ENCODE assay signal across 4 cellular contexts in the genomic region with DNA sequence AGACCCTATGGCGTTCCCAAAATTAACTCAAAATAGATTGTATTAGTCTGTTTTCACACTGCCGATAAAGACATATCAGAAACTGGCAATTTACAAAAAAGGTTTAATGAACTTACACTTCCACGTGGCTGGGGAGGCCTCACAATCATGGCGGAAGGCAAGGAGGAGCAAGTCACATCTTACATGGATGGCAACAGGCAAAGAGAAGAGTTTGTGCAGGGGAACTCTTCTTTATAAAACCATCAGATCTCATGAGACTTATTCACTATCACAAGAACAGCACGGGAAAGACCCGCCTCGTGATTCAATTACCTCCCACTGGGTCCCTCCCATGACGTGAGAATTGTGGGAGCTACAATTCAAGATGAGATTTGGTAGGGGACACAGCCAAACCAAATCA. TPM values are rescaled to one million over a fixed set of nuclear protein-coding genes. Genes with fewer than 3 reads are reported as not detected.
DNase-seq lines count a peak whose midpoint lies in the region; ATAC-seq, FAIRE-seq and TF ChIP-seq lines count a peak whose summit lies in the region.
"Not testable (repeated sequence)": the region's sequence is repeated elsewhere in the genome, so short reads cannot be mapped to it uniquely, and the experiment has no call there.

No MANE protein-coding gene starts in this region.

- ATAC-seq in K562, HepG2: not testable (repeated sequence)

- H3K36me3 Mint-ChIP-seq in endothelial cell (ENCODE audit: low read depth, unreplicated experiment), result peaks cover 74% of the 10 kb centered on the region

- H2AFZ ChIP-seq in K562 (ENCODE audit: low read depth, low read length); HepG2 (ENCODE audit: low read length): not testable (repeated sequence)

- CTCF ChIA-PET in HEK293 (lab: Yijun Ruan, JAX); K562 (lab: Yijun Ruan, JAX; ENCODE audit: low intra/inter-chr PET ratio); HepG2 (lab: Yijun Ruan, JAX; ENCODE audit: low intra/inter-chr PET ratio, low total read pairs): not testable (repeated sequence)

- H3K9me3 ChIP-seq in HEK293 (ENCODE audit: control insufficient read depth, insufficient read depth, low read depth, low read length), result not testable (repeated sequence)
- peaks cover 10% of the 10 kb centered on the region for H3K9me3 ChIP-seq in K562 (replicated peaks; ENCODE audit: control insufficient read depth, insufficient read depth, low read depth, low read length)
- H3K9me3 ChIP-seq in HepG2 (ENCODE audit: low read length), result peaks cover 35% of the 10 kb centered on the region; the same call in 1 of the 2 replicates

- not testable (repeated sequence) for H3K4me2 ChIP-seq in K562 (ENCODE audit: insufficient read depth, low read length); HepG2 (ENCODE audit: low read depth, low read length)

- FAIRE-seq in K562 (lab: Jason Lieb, UNC); HepG2 (lab: Jason Lieb, UNC): not testable (repeated sequence)

- not testable (repeated sequence) for TF ChIP-seq EP300 in K562 (IDR thresholded peaks at IDR 0.05; ENCODE audit: low read length); HepG2 (IDR thresholded peaks at IDR 0.05; ENCODE audit: low read depth in 2 of 2, low read length in 2 of 2); HepG2 (CRISPR knock-in tag; IDR thresholded peaks at IDR 0.05; ENCODE audit: borderline replicate concordance)

- H3K79me2 ChIP-seq in K562 (ENCODE audit: control insufficient read depth, insufficient read depth, low read length) (peaks cover 58% of the 10 kb centered on the region), HepG2 (ENCODE audit: insufficient read depth, low read length) (peaks cover 29% of the 10 kb centered on the region)

- peak overlapping the region; percentile 85 for H3K4me3 Mint-ChIP-seq in endothelial cell (ENCODE audit: unreplicated experiment)

- H3K4me3 ChIP-seq in HEK293 (ENCODE audit: low read depth, low read length); K562; HepG2 (replicated peaks in 1 of 3; ENCODE audit: insufficient read depth in 1 of 3, low read depth in 2 of 3, low read length in 3 of 3): not testable (repeated sequence)

- not testable (repeated sequence) for H3K27ac ChIP-seq in HEK293 (ENCODE audit: extremely low read depth, low read depth, low read length); K562 (ENCODE audit: extremely low read depth, low read depth, low read length); HepG2 (ENCODE audit: extremely low read length, insufficient read depth, low read length)

- H3K4me1 Mint-ChIP-seq in endothelial cell (ENCODE audit: unreplicated experiment), result not testable (repeated sequence)

- POLR2A ChIA-PET in HEK293 (lab: Yijun Ruan, JAX); HepG2 (lab: Yijun Ruan, JAX): not testable (repeated sequence)
- POLR2A ChIA-PET in K562 (lab: Yijun Ruan, JAX), result interaction anchor here (0.6 to 0.9 kb wide), 3 partner anchors 16 to 89 kb away, joined by 3 to 4 read pairs (median 3); no protein-coding TSS in a partner anchor

- not testable (repeated sequence) for TF ChIP-seq RAD21 in K562 (CRISPR knock-in tag; conservative IDR thresholded peaks at IDR 0.05 in 1 of 2, IDR thresholded peaks at IDR 0.05 in 1 of 2); HepG2 (CRISPR knock-in tag; IDR thresholded peaks at IDR 0.05)

- WGBS in K562 (ENCODE audit: insufficient coverage, low coverage, missing lambda C conversion rate), result 94% methylated on average over 8 of the region's 8 CpGs
- WGBS in HepG2 (ENCODE audit: low lambda C conversion rate), result 95% methylated on average over 8 of the region's 8 CpGs

- in situ Hi-C loops in K562 (cut with MboI); HepG2 (cut with HindIII; ENCODE audit: extremely low pct_ligation_motif_present, low pct_unique_long_range_greater_than_20kb): not testable (repeated sequence)

- not testable (repeated sequence) for H3K27me3 ChIP-seq in K562 (ENCODE audit: control insufficient read depth in 2 of 2, insufficient read depth in 2 of 2, low read length in 2 of 2); HepG2 (ENCODE audit: control insufficient read depth in 1 of 2, insufficient read depth in 2 of 2, low read length in 2 of 2)

- H3K9ac ChIP-seq in K562 (ENCODE audit: insufficient read depth in 1 of 2, low read depth in 2 of 2, low read length in 2 of 2); HepG2 (ENCODE audit: insufficient read depth, low read depth, low read length): not testable (repeated sequence)

- not testable (repeated sequence) for TF ChIP-seq POLR2A in K562 (conservative IDR thresholded peaks at IDR 0.05); HepG2 (IDR thresholded peaks at IDR 0.05; ENCODE audit: insufficient read depth in 1 of 2, low read depth in 2 of 2, low read length in 2 of 2)

- H3K4me1 ChIP-seq in HEK293 (ENCODE audit: control insufficient read depth, insufficient read depth, low read length); K562 (replicated peaks in 1 of 2; ENCODE audit: control insufficient read depth in 2 of 2, insufficient read depth in 2 of 2, low read length in 2 of 2); HepG2 (ENCODE audit: insufficient read depth, low read length): not testable (repeated sequence)

- not testable (repeated sequence) for H3K27me3 Mint-ChIP-seq in endothelial cell (ENCODE audit: unreplicated experiment)

- not testable (repeated sequence) for DNase-seq in K562 (ENCODE audit: extremely low read depth in 1 of 4, low spot score in 3 of 4); endothelial cell (ENCODE audit: low spot score); HepG2 (ENCODE audit: low spot score)

- H3K27ac Mint-ChIP-seq in endothelial cell (ENCODE audit: unreplicated experiment), result not testable (repeated sequence)

- not testable (repeated sequence) for BruUV-seq in K562 (replicated peaks; lab: Mats Ljungman, UMichigan); HepG2 (replicated peaks; lab: Mats Ljungman, UMichigan)

- intact Hi-C loops in K562 (cut with micrococcal nuclease); HepG2 (cut with micrococcal nuclease; ENCODE audit: unreplicated experiment): not testable (repeated sequence)

- not testable (repeated sequence) for H4K20me1 ChIP-seq in K562 (replicated peaks; ENCODE audit: control insufficient read depth, insufficient read depth, low read length); HepG2 (ENCODE audit: insufficient read depth, low read length)

- TF ChIP-seq CTCF in HEK293 (tag by site-specific recombination; IDR thresholded peaks at IDR 0.05); K562 (IDR thresholded peaks at IDR 0.05 in 2 of 3, conservative IDR thresholded peaks at IDR 0.05 in 1 of 3; ENCODE audit: insufficient read depth in 2 of 3, low read depth in 1 of 3, low read length in 3 of 3); endothelial cell (IDR thresholded peaks at IDR 0.05; ENCODE audit: unreplicated experiment); HepG2 (CRISPR knock-in tag; IDR thresholded peaks at IDR 0.05): not testable (repeated sequence)

- H3K36me3 ChIP-seq in HEK293 (ENCODE audit: control insufficient read depth in 2 of 2, insufficient read depth in 1 of 2, low read length in 2 of 2) (peaks cover 0 to 24% of the 10 kb centered on the region in 2 experiments; a peak in 1 of 3 replicates), K562 (ENCODE audit: control insufficient read depth, insufficient read depth, low read length) (peaks cover 24% of the 10 kb centered on the region), HepG2 (replicated peaks in 1 of 2; ENCODE audit: control insufficient read depth in 1 of 2, insufficient read depth in 2 of 2, low read length in 2 of 2) (peaks cover 0 to 14% of the 10 kb centered on the region in 2 experiments; a peak in 2 of 5 replicates)

- peaks cover 11% of the 10 kb centered on the region for H3K9me3 Mint-ChIP-seq in endothelial cell (ENCODE audit: unreplicated experiment)

- H3K9me1 ChIP-seq in K562 (ENCODE audit: control insufficient read depth, insufficient read depth, low read length), result not testable (repeated sequence)

RNA-seq across cellular contexts. Expression of a gene that starts 32.9 kb away (rescaled TPM):
- 221 and 364 TPM in 2 replicates for total RNA-seq in K562 (2011; cell fraction: chromatin; rRNA removed; ENCODE audit: low replicate concordance)
- 125 and 149 TPM in 2 replicates for total RNA-seq in K562 (2011; cell fraction: nucleolus; rRNA removed)
- 218 and 331 TPM in 2 replicates for total RNA-seq in K562 (2011; cell fraction: nucleoplasm; rRNA removed)
- total RNA-seq in K562 (2014; rRNA removed), result 74.6 and 136 TPM in 2 replicates
- total RNA-seq in K562 (2014; rRNA removed; fragmentation: Illumina TruSeq; extraction: Trizol), result 59.9 and 67.3 TPM in 2 replicates
- 58.5 and 61.7 TPM in 2 replicates for total RNA-seq in K562 (2015; rRNA removed; fragmentation: Illumina TruSeq; extraction: Trizol)
- total RNA-seq in K562 (2021), result 89.1 and 90.0 TPM in 2 replicates
- 33.6 and 82.0 TPM in 2 replicates for polyA plus RNA-seq in K562 (2011; rRNA removed)
- 36.1 and 51.5 TPM in 2 replicates for polyA plus RNA-seq in K562 (2011; cell fraction: cytosol; rRNA removed)
- polyA plus RNA-seq in K562 (2011; cell fraction: nucleus; rRNA removed), result 136 and 225 TPM in 2 replicates
- 38.8 and 45.6 TPM in 2 replicates for polyA plus RNA-seq in K562 (2012)
- polyA plus RNA-seq in K562 (2014; fragmentation: Illumina TruSeq; extraction: Trizol), result 49.8 and 49.9 TPM in 2 replicates
- 1 to 10 TPM; 7.7 to 9.6 TPM for polyA plus RNA-seq in K562 (2014; fragmentation: Nextera tagmentation; extraction: Ambion mirVana)
- 49.0 and 50.9 TPM in 2 replicates for polyA plus RNA-seq in K562 (2014; rRNA removed)
- polyA minus RNA-seq in K562 (2011; rRNA and poly(A)+ RNA removed), result 80.1 and 153 TPM in 2 replicates
- 53.8 and 63.2 TPM in 2 replicates for polyA minus RNA-seq in K562 (2011; cell fraction: cytosol; rRNA and poly(A)+ RNA removed)
- polyA minus RNA-seq in K562 (2011; cell fraction: nucleus; rRNA and poly(A)+ RNA removed), result 191 and 204 TPM in 2 replicates
- total RNA-seq in endothelial cell (ENCODE audit: unreplicated experiment), result 159 TPM
- total RNA-seq in HepG2 (2016; rRNA removed; fragmentation: Illumina TruSeq; extraction: Trizol), result 30.4 and 39.6 TPM in 2 replicates
- 32.2 and 34.5 TPM in 2 replicates for total RNA-seq in HepG2 (2016; cell fraction: cytosol; rRNA removed; fragmentation: Illumina TruSeq; extraction: Trizol; ENCODE audit: low read depth)
- 31.7 and 39.8 TPM in 2 replicates for total RNA-seq in HepG2 (2016; cell fraction: insoluble cytoplasmic fraction; rRNA removed; fragmentation: Illumina TruSeq; extraction: Trizol)
- total RNA-seq in HepG2 (2016; cell fraction: membrane; rRNA removed; fragmentation: Illumina TruSeq; extraction: Trizol), result 35.2 and 35.7 TPM in 2 replicates
- total RNA-seq in HepG2 (2016; cell fraction: nucleus; rRNA removed; fragmentation: Illumina TruSeq; extraction: Trizol), result 74.2 and 80.7 TPM in 2 replicates
- 18.7 and 20.9 TPM in 2 replicates for polyA plus RNA-seq in HepG2 (2011; rRNA removed)
- polyA plus RNA-seq in HepG2 (2011; cell fraction: cytosol; rRNA removed), result 14.8 and 17.5 TPM in 2 replicates
- 48.7 and 53.2 TPM in 2 replicates for polyA plus RNA-seq in HepG2 (2011; cell fraction: nucleus; rRNA removed)
- 16.2 and 18.9 TPM in 2 replicates for polyA plus RNA-seq in HepG2 (2012)
- 6.0 and 6.1 TPM in 2 replicates for polyA plus RNA-seq in HepG2 (2016; cell fraction: cytosol; fragmentation: Illumina TruSeq; extraction: Trizol; ENCODE audit: low read depth)
- polyA plus RNA-seq in HepG2 (2016; cell fraction: insoluble cytoplasmic fraction; fragmentation: Illumina TruSeq; extraction: Trizol; ENCODE audit: low read depth), result 24.4 and 27.6 TPM in 2 replicates
- polyA plus RNA-seq in HepG2 (2016; cell fraction: membrane; fragmentation: Illumina TruSeq; extraction: Trizol; ENCODE audit: low read depth), result 16.2 and 17.5 TPM in 2 replicates
- polyA plus RNA-seq in HepG2 (2016; cell fraction: nucleus; fragmentation: Illumina TruSeq; extraction: Trizol; ENCODE audit: insufficient read depth, low read depth), result 38.6 and 52.3 TPM in 2 replicates
- 52.9 and 78.7 TPM in 2 replicates for polyA minus RNA-seq in HepG2 (2011; rRNA and poly(A)+ RNA removed; ENCODE audit: low replicate concordance)
- polyA minus RNA-seq in HepG2 (2011; cell fraction: cytosol; rRNA and poly(A)+ RNA removed), result 24.6 and 26.7 TPM in 2 replicates
- 160 and 168 TPM in 2 replicates for polyA minus RNA-seq in HepG2 (2011; cell fraction: nucleus; rRNA and poly(A)+ RNA removed)
